ENCODE assay signal across 9 cellular contexts in genomic region chr11:61007383-61007970, GRCh38. TPM values are rescaled to one million over a fixed set of nuclear protein-coding genes. Genes with fewer than 3 reads are reported as not detected.
A peak's percentile ranks its signal among the peaks of the same experiment; 100 is the strongest.
DNase-seq lines count a peak whose midpoint lies in the region; ATAC-seq and TF ChIP-seq lines count a peak whose summit lies in the region.
"Had no signal": no experiment of that assay in that cellular context is flagged by ENCODE, and none has a peak within 500 bp of the region (broad histone marks: within the 10 kb centered on the region; RNA-seq: fewer than 3 reads in every experiment).

No MANE protein-coding gene starts in this region.

- H3K4me3 ChIP-seq in A673 (ENCODE audit: low read depth, low read length, poor library complexity, severe bottlenecking) (peak overlapping the region; percentile 37), choroid plexus epithelial cell (ENCODE audit: low read depth, low read length) (peak overlapping the region; percentile 10), muscle layer of colon (ENCODE audit: low read depth in 1 of 2, low read length in 2 of 2) (peak overlapping the region; percentile 41 to 48)

- BruUV-seq in A673 (replicated peaks; lab: Mats Ljungman, UMichigan): no TSS peak

- H3K9ac ChIP-seq in muscle layer of colon (ENCODE audit: low read length): no peak overlapping the region

- POLR2A ChIA-PET in A673 (lab: Charles Lee; ENCODE audit: low non-redundant PET): no interaction called here

- H3K36me3 ChIP-seq in A673 (ENCODE audit: insufficient read depth, low read length, poor library complexity, severe bottlenecking) (no peaks in the 10 kb centered on the region), muscle layer of colon (ENCODE audit: insufficient read depth, low read length) (no peaks in the 10 kb centered on the region)

- intact Hi-C loops in A673 (cut with micrococcal nuclease; ENCODE audit: unreplicated experiment): no loop called here

- no peak for ATAC-seq in GM21619 (IDR thresholded peaks at IDR 0.05; ENCODE audit: unreplicated experiment)
- ATAC-seq in HG03457 (IDR thresholded peaks at IDR 0.05; ENCODE audit: unreplicated experiment): no peak

- peaks cover 28% of the 10 kb centered on the region for H3K4me1 ChIP-seq in A673 (ENCODE audit: insufficient read depth, low read length, poor library complexity, severe bottlenecking)
- H3K4me1 ChIP-seq in muscle layer of colon (ENCODE audit: insufficient read depth, low read length): peaks cover 8% of the 10 kb centered on the region

- H3K27ac ChIP-seq in A673 (ENCODE audit: low read depth, low read length, poor library complexity, severe bottlenecking) (no peak overlapping the region), muscle layer of colon (ENCODE audit: low read depth, low read length) (no peak overlapping the region)

- DNase-seq in A673 (ENCODE audit: low spot score) (no peak), HPDE6-E6E7 (ENCODE audit: extremely low spot score) (peak; percentile 38), choroid plexus epithelial cell (ENCODE audit: low read depth) (no peak), NCI-H128 (lab: John Stamatoyannopoulos, UW; ENCODE audit: unreplicated experiment) (no peak), NCI-H1694 treated with DMSO at 0.1 percent for 48 hours (lab: John Stamatoyannopoulos, UW) (no peak)

- CTCF ChIA-PET in A673 (lab: Charles Lee): no interaction called here

- H3K27me3 ChIP-seq in A673 (replicated peaks; ENCODE audit: insufficient read depth, low read depth, low read length, poor library complexity) (peaks cover 5% of the 10 kb centered on the region), muscle layer of colon (ENCODE audit: control insufficient read depth in 1 of 2, insufficient read depth in 2 of 2, low read length in 2 of 2) (peaks cover 0 to 25% of the 10 kb centered on the region in 2 donors)

- H3K9me3 ChIP-seq in A673 (ENCODE audit: low read depth, low read length, poor library complexity, severe bottlenecking): no peaks in the 10 kb centered on the region
- no peaks in the 10 kb centered on the region for H3K9me3 ChIP-seq in muscle layer of colon (ENCODE audit: low read length)

- TF ChIP-seq CTCF in A673 (conservative IDR thresholded peaks at IDR 0.05; ENCODE audit: low read depth, low read length) (no peak), choroid plexus epithelial cell (conservative IDR thresholded peaks at IDR 0.05; ENCODE audit: low read depth, low read length) (no peak)

RNA-seq across cellular contexts. Expression of gene CD6, which starts 36.0 kb away (rescaled TPM):
- not detected in 2 replicates for total RNA-seq in A673 (2021)
- total RNA-seq: RPMI7951 had no signal

RNA-seq across cellular contexts. Expression of gene SLC15A3, which starts 55.5 kb away (rescaled TPM):
- not detected in 2 replicates for total RNA-seq in A673 (2021)
